8 cellular contexts compared by ENCODE assay signal in the genomic region with DNA sequence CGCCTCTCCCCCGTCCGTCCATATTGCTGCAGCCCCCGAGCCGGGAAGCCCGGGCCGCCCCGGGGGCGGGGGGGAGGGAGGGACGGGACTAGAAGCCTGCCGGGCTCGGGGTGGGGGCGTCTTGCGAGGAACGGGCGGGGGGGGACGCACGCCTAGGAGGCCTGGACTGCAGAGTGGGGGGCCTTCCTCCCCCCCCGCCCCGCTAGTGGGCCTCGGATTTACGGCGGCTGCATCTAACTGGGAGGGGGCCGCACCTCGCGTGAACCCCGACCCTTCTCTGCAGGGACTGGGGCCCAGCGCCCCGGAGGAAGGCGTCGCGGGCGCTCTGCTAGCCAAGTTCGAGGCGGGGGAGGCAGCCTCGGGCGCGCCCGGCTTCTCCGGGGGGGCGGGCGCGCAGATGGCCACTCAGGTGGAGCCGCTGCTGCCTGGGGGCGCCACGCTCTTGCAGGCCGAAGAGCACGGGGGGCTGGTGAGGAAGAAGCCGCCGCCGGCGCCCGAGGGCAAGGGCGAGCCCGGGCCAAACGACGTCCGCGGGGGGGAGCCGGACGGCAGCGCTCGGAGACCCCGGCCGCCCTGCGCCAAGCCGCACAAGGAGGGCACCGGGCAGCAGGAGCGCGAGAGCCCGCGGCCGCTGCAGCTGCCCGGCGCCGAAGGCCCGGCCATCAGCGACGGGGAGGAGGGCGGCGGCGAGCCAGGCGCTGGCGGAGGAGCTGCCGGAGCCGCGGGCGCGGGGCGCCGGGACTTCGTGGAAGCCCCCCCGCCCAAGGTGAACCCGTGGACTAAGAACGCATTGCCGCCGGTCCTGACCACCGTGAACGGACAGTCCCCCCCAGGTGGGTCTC. TPM values are rescaled to one million over a fixed set of nuclear protein-coding genes. Genes with fewer than 3 reads are reported as not detected.
A peak's percentile ranks its signal among the peaks of the same experiment; 100 is the strongest.
DNase-seq lines count a peak whose midpoint lies in the region; ATAC-seq, FAIRE-seq and TF ChIP-seq lines count a peak whose summit lies in the region.

A gene (plus strand): TSS at position 17 of the 842 bp plus-strand sequence. CDS start 381 bp downstream, at position 398.

- H3K4me2 ChIP-seq in A549 = peak within 1 kb of the TSS; percentile 94

- no peaks in the 10 kb centered on the region for H3K27me3 ChIP-seq in effector memory CD4-positive, alpha-beta T cell (replicated peaks; ENCODE audit: control insufficient read depth, insufficient read depth, low read length, poor library complexity, severe bottlenecking)
- H3K27me3 ChIP-seq in transverse colon = no peaks in the 10 kb centered on the region

- H3K36me3 Mint-ChIP-seq in T-helper 17 cell (ENCODE audit: low read depth) = peaks cover 4% of the 10 kb centered on the region

- H3K27ac ChIP-seq in A549 (peak within 1 kb of the TSS; percentile 100), transverse colon (peak within 1 kb of the TSS; percentile 98 to 100 (median 99))
- peak within 1 kb of the TSS; percentile 87 for H3K27ac ChIP-seq in effector memory CD4-positive, alpha-beta T cell (ENCODE audit: insufficient read depth, low read length, poor library complexity, severe bottlenecking)

- peak in 1 of 2 experiments; percentile 43 for DNase-seq in A549 (ENCODE audit: low read depth in 1 of 2, low spot score in 1 of 2)
- DNase-seq in T-helper 17 cell = peak in 2 of 3 donors; percentile 14 to 22
- peak in 2 of 3 donors; percentile 1 to 28 for DNase-seq in effector memory CD4-positive, alpha-beta T cell
- DNase-seq in mesenteric fat pad (ENCODE audit: low spot score) = no peak
- peak; percentile 42 for DNase-seq in transverse colon
- no peak for DNase-seq in pons (ENCODE audit: low spot score)

- TF ChIP-seq EP300 in A549 (IDR thresholded peaks at IDR 0.05) (peak in 1 of 2 experiments; percentile 34; a peak in 1 of 5 replicates), transverse colon (IDR thresholded peaks at IDR 0.05; ENCODE audit: low read depth) (no peak)

- H3K36me3 ChIP-seq in effector memory CD4-positive, alpha-beta T cell (ENCODE audit: control insufficient read depth, insufficient read depth, low read length) = no peaks in the 10 kb centered on the region
- no peaks in the 10 kb centered on the region for H3K36me3 ChIP-seq in transverse colon

- FAIRE-seq in A549 (lab: Jason Lieb, UNC) = no peak

- WGBS in A549 (ENCODE audit: missing lambda C conversion rate) = 0% methylated on average over 9 of the region's 99 CpGs
- WGBS in transverse colon (ENCODE audit: low coverage in 1 of 2), 2 donors = 0% methylated on average over 26 of the region's 99 CpGs; no CpG with 5 or more reads in 1 of the 2 donors

- peak within 1 kb of the TSS; percentile 97 for H3K27ac Mint-ChIP-seq in T-helper 17 cell

- no peaks in the 10 kb centered on the region for H3K27me3 Mint-ChIP-seq in T-helper 17 cell

- CTCF ChIA-PET in A549 (lab: Yijun Ruan, JAX) = no interaction called here

- H3K4me3 Mint-ChIP-seq in T-helper 17 cell = peak within 1 kb of the TSS; percentile 99

- in situ Hi-C loops in transverse colon (cut with MboI; ENCODE audit: low pct_ligation_motif_present in 1 of 4, low pct_unique_long_range_greater_than_20kb in 1 of 4, low sequenced_read_pairs in 3 of 4) = loop anchor here in 1 of 4 donors (10.0 kb wide), 1 partner anchor 99 kb away; a partner anchor contains a TSS

- ATAC-seq in A549 (peak; percentile 15 to 23), HG03135 (IDR thresholded peaks at IDR 0.05; ENCODE audit: unreplicated experiment) (peak; percentile 9), T-helper 17 cell (no peak)

- TF ChIP-seq POLR2A in A549 (IDR thresholded peaks at IDR 0.05; ENCODE audit: low read length) (no peak; the same call in 1 of the 2 replicates), GM15510 (IDR thresholded peaks at IDR 0.05; ENCODE audit: borderline replicate concordance, extremely low read depth, insufficient read length) (peak; percentile 32), transverse colon (IDR thresholded peaks at IDR 0.05) (peak; percentile 10)

- H3K4me3 ChIP-seq in A549 (peak within 1 kb of the TSS; percentile 94), transverse colon (peak within 1 kb of the TSS; percentile 92 to 98 (median 98))
- H3K4me3 ChIP-seq in effector memory CD4-positive, alpha-beta T cell (ENCODE audit: insufficient read depth, low read depth, low read length, poor library complexity, severe bottlenecking) = peak within 1 kb of the TSS; percentile 88

- H3K9me3 ChIP-seq in A549 = no peaks in the 10 kb centered on the region
- no peaks in the 10 kb centered on the region for H3K9me3 ChIP-seq in T-helper 17 cell (ENCODE audit: control insufficient read depth, low read length, poor library complexity, severe bottlenecking)
- H3K9me3 ChIP-seq in effector memory CD4-positive, alpha-beta T cell (ENCODE audit: control insufficient read depth, low read length) = no peaks in the 10 kb centered on the region
- H3K9me3 ChIP-seq in transverse colon = no peaks in the 10 kb centered on the region

- peaks cover 37% of the 10 kb centered on the region for H3K4me1 ChIP-seq in A549
- H3K4me1 ChIP-seq in effector memory CD4-positive, alpha-beta T cell (ENCODE audit: control insufficient read depth, insufficient read depth, low read length, poor library complexity, severe bottlenecking) = peaks cover 33% of the 10 kb centered on the region
- H3K4me1 ChIP-seq in transverse colon = peaks cover 10 to 48% (median 39%) of the 10 kb centered on the region in 4 donors

- TF ChIP-seq CTCF in A549 (IDR thresholded peaks at IDR 0.05) (no peak), transverse colon (IDR thresholded peaks at IDR 0.05) (no peak)

- intact Hi-C loops in transverse colon (cut with DNase I; ENCODE audit: low total_unique reads) = loop anchor here (5.0 kb wide), 2 partner anchors 73 to 102 kb away; a partner anchor contains a TSS

- H3K4me1 Mint-ChIP-seq in T-helper 17 cell = peaks cover 44% of the 10 kb centered on the region

- TF ChIP-seq RAD21 in A549 (conservative IDR thresholded peaks at IDR 0.05 in 1 of 2, IDR thresholded peaks at IDR 0.05 in 1 of 2) = no peak

- POLR2A ChIA-PET in A549 (lab: Yijun Ruan, JAX) = no interaction called here

TF ChIP-seq in A549, 52 proteins besides CTCF, POLR2A, EP300 and RAD21:
- TF ChIP-seq PHF8 (IDR thresholded peaks at IDR 0.05; ENCODE audit: borderline replicate concordance, low read depth) (0 out of 2 replicates have a peak, but pooled peaks have one; percentile 46), TFCP2L1 (CRISPR knock-in tag; IDR thresholded peaks at IDR 0.05) (0 out of 2 replicates have a peak, but pooled peaks have one; percentile 49), HOXB5 (CRISPR knock-in tag; IDR thresholded peaks at IDR 0.05) (no peak), GATA3 (IDR thresholded peaks at IDR 0.05; ENCODE audit: borderline replicate concordance) (peak; percentile 15; the same call in 1 of the 2 replicates), JUN (IDR thresholded peaks at IDR 0.05) (peak in 1 of 2 experiments; percentile 60; a peak in 2 of 5 replicates), MAZ (IDR thresholded peaks at IDR 0.05; ENCODE audit: borderline replicate concordance, low read depth, low read length) (no peak)
- TF ChIP-seq, protein P1, sequence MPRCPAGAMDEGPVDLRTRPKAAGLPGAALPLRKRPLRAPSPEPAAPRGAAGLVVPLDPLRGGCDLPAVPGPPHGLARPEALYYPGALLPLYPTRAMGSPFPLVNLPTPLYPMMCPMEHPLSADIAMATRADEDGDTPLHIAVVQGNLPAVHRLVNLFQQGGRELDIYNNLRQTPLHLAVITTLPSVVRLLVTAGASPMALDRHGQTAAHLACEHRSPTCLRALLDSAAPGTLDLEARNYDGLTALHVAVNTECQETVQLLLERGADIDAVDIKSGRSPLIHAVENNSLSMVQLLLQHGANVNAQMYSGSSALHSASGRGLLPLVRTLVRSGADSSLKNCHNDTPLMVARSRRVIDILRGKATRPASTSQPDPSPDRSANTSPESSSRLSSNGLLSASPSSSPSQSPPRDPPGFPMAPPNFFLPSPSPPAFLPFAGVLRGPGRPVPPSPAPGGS (IDR thresholded peaks at IDR 0.05) = 0 out of 3 replicates have a peak, but pooled peaks have one; percentile 85
- TF ChIP-seq, protein P2, sequence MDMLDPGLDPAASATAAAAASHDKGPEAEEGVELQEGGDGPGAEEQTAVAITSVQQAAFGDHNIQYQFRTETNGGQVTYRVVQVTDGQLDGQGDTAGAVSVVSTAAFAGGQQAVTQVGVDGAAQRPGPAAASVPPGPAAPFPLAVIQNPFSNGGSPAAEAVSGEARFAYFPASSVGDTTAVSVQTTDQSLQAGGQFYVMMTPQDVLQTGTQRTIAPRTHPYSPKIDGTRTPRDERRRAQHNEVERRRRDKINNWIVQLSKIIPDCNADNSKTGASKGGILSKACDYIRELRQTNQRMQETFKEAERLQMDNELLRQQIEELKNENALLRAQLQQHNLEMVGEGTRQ (IDR thresholded peaks at IDR 0.05) = no peak
- TF ChIP-seq, protein P3, sequence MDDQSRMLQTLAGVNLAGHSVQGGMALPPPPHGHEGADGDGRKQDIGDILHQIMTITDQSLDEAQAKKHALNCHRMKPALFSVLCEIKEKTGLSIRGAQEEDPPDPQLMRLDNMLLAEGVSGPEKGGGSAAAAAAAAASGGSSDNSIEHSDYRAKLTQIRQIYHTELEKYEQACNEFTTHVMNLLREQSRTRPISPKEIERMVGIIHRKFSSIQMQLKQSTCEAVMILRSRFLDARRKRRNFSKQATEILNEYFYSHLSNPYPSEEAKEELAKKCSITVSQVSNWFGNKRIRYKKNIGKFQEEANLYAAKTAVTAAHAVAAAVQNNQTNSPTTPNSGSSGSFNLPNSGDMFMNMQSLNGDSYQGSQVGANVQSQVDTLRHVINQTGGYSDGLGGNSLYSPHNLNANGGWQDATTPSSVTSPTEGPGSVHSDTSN (IDR thresholded peaks at IDR 0.05) = peak; percentile 52; the same call in 1 of the 2 replicates

RNA-seq across cellular contexts. Expression of the gene that starts here (rescaled TPM):
- polyA plus RNA-seq in A549 (2011; rRNA removed) (87.0 and 136 TPM in 2 replicates), A549 (2017; fragmentation: RNase III; extraction: RNeasy Plus Mini Kit Qiagen cat#74134 plus additional on column Dnase treatment) (104 to 117 TPM (median 112 TPM) in 3 replicates)
- 86.6 and 101 TPM in 2 replicates for polyA plus RNA-seq in A549 (2012; cell fraction: cytosol; rRNA removed)
- polyA plus RNA-seq in A549 (2012; cell fraction: nucleus; rRNA removed) = 131 and 145 TPM in 2 replicates
- polyA minus RNA-seq in A549 (2011; rRNA and poly(A)+ RNA removed) = 148 and 168 TPM in 2 replicates
- total RNA-seq in T-helper 17 cell (100 to 1,000 TPM; 121 to 125 TPM), mesenteric fat pad (202 TPM), transverse colon (100 to 1,000 TPM in 2 of 4 donors, 10 to 100 TPM in 2; 63.6 to 171 (median 105) TPM)

Comparison
In these comparisons a context has a peak if more than half of its experiments do, and no peak if none do; other contexts are left out.
1. DNase-seq: peak in T-helper 17 cell (2 of 3), effector memory CD4-positive, alpha-beta T cell (2 of 3) and transverse colon (single experiment); none in mesenteric fat pad (single experiment) and pons (single experiment).
2. Peak in every context shown above with its lines, with median percentiles within 50 percentile points of each other: H3K27ac ChIP-seq and H3K4me3 ChIP-seq.